In genomic region chr18:46073474-46074331, GRCh38 we compare ENCODE assay signal across 8 cellular contexts. TPM values are rescaled to one million over a fixed set of nuclear protein-coding genes. Genes with fewer than 3 reads are reported as not detected.
DNase-seq lines count a peak whose midpoint lies in the region; ATAC-seq and TF ChIP-seq lines count a peak whose summit lies in the region.

No MANE protein-coding gene starts in this region.

- H3K79me1 ChIP-seq in trophoblast cell (ENCODE audit: low read length), result peaks cover 25% of the 10 kb centered on the region

- H3K27me3 Mint-ChIP-seq in activated naive CD4-positive, alpha-beta T cell treated with anti-CD3 and anti-CD28 coated beads, Interleukin-2, amount 10 ng/mL, durations not matched to agents 7 days and 5 days, result peaks cover 12% of the 10 kb centered on the region

- no peak overlapping the region for H2BK12ac ChIP-seq in trophoblast cell (ENCODE audit: low read length)

- H3K27ac ChIP-seq in OCI-LY3 (ENCODE audit: low read length), result no peak overlapping the region
- no peak overlapping the region for H3K27ac ChIP-seq in trophoblast cell (ENCODE audit: low read depth, low read length)

- H2AK5ac ChIP-seq in trophoblast cell (ENCODE audit: low read length), result no peak overlapping the region

- H3K27me3 ChIP-seq in OCI-LY3 (ENCODE audit: low read depth, low read length), result no peaks in the 10 kb centered on the region
- no peaks in the 10 kb centered on the region for H3K27me3 ChIP-seq in trophoblast cell (ENCODE audit: insufficient read depth, low read length)

- H3K4me2 ChIP-seq in OCI-LY3 (ENCODE audit: low read length) (no peak overlapping the region), trophoblast cell (ENCODE audit: low read length) (no peak overlapping the region)

- no peak for ATAC-seq in GM18873 (IDR thresholded peaks at IDR 0.05; ENCODE audit: low FRiP score, unreplicated experiment)
- no peak for ATAC-seq in GM18870 (IDR thresholded peaks at IDR 0.05; ENCODE audit: unreplicated experiment)

- CTCF ChIA-PET in activated naive CD4-positive, alpha-beta T cell treated with anti-CD3 and anti-CD28 coated beads, Interleukin-2, amount 10 ng/mL, durations not matched to agents 7 days and 5 days (lab: Charles Lee), result interaction anchor here (0.6 to 4.1 kb wide), 46 partner anchors 9 to 585 kb away, joined by 3 to 47 read pairs (median 5); partner anchors contain the start of genes ATP5F1A and SLC14A1

- H3K4me3 Mint-ChIP-seq in activated naive CD4-positive, alpha-beta T cell treated with anti-CD3 and anti-CD28 coated beads, Interleukin-2, amount 10 ng/mL, durations not matched to agents 7 days and 5 days, result no peak overlapping the region

- peaks cover 26% of the 10 kb centered on the region for H3K4me1 Mint-ChIP-seq in activated naive CD4-positive, alpha-beta T cell treated with anti-CD3 and anti-CD28 coated beads, Interleukin-2, amount 10 ng/mL, durations not matched to agents 7 days and 5 days

- H3K23ac ChIP-seq in trophoblast cell (ENCODE audit: low read length), result no peak overlapping the region

- H4K91ac ChIP-seq in trophoblast cell (ENCODE audit: low read depth, low read length), result no peak overlapping the region

- no peaks in the 10 kb centered on the region for H3K79me2 ChIP-seq in OCI-LY3 (ENCODE audit: low read length)
- H3K79me2 ChIP-seq in trophoblast cell (ENCODE audit: control insufficient read depth, insufficient read depth, low read length, poor library complexity), result peaks cover 16% of the 10 kb centered on the region

- H2BK5ac ChIP-seq in trophoblast cell (ENCODE audit: low read depth, low read length, poor library complexity), result no peak overlapping the region

- H4K8ac ChIP-seq in trophoblast cell (ENCODE audit: low read depth, low read length), result no peak overlapping the region

- H3K36me3 ChIP-seq in OCI-LY3 (replicated peaks; ENCODE audit: low read depth, low read length) (peaks cover 17% of the 10 kb centered on the region), trophoblast cell (ENCODE audit: control insufficient read depth in 1 of 2, insufficient read depth in 2 of 2, low read length in 2 of 2) (no peaks in the 10 kb centered on the region)

- H2BK120ac ChIP-seq in trophoblast cell (ENCODE audit: insufficient read depth, low read length, poor library complexity), result no peak overlapping the region

- H3K4me1 ChIP-seq in OCI-LY3 (ENCODE audit: low read length) (peaks cover 26% of the 10 kb centered on the region), trophoblast cell (ENCODE audit: control insufficient read depth in 1 of 2, insufficient read depth in 2 of 2, low read length in 2 of 2) (peaks cover 14 to 16% of the 10 kb centered on the region in 2 experiments)

- no peak overlapping the region for H3K14ac ChIP-seq in trophoblast cell (ENCODE audit: low read length)

- peaks cover 6% of the 10 kb centered on the region for H3K36me3 Mint-ChIP-seq in activated naive CD4-positive, alpha-beta T cell treated with anti-CD3 and anti-CD28 coated beads, Interleukin-2, amount 10 ng/mL, durations not matched to agents 7 days and 5 days

- H3K18ac ChIP-seq in trophoblast cell (ENCODE audit: low read length), result no peak overlapping the region

- H3K9me3 ChIP-seq in OCI-LY3 (ENCODE audit: insufficient read depth, low read length) (no peaks in the 10 kb centered on the region), trophoblast cell (ENCODE audit: insufficient read depth, low read depth, low read length) (no peaks in the 10 kb centered on the region)

- H2AFZ ChIP-seq in OCI-LY3 (ENCODE audit: low read depth, low read length), result no peak overlapping the region
- no peak overlapping the region for H2AFZ ChIP-seq in trophoblast cell (ENCODE audit: insufficient read depth, low read length, poor library complexity)

- no peaks in the 10 kb centered on the region for H3K9me3 Mint-ChIP-seq in activated naive CD4-positive, alpha-beta T cell treated with anti-CD3 and anti-CD28 coated beads, Interleukin-2, amount 10 ng/mL, durations not matched to agents 7 days and 5 days

- H3K4ac ChIP-seq in trophoblast cell (ENCODE audit: low read depth, low read length), result no peak overlapping the region

- no peak overlapping the region for H3K4me3 ChIP-seq in Jurkat, Clone E6-1 (ENCODE audit: low read length)
- no peak overlapping the region for H3K4me3 ChIP-seq in OCI-LY3 (ENCODE audit: low read length)
- no peak overlapping the region for H3K4me3 ChIP-seq in trophoblast cell (ENCODE audit: low read depth, low read length)

- no CpG with 5 or more reads among the region's 9 CpGs for WGBS in trophoblast cell (ENCODE audit: extremely low coverage, insufficient coverage, insufficient read length)

- peaks cover 10% of the 10 kb centered on the region for H4K20me1 ChIP-seq in OCI-LY3 (ENCODE audit: insufficient read depth, low read length)

- H3K9ac ChIP-seq in OCI-LY3 (ENCODE audit: low read length) (no peak overlapping the region), trophoblast cell (ENCODE audit: low read length) (no peak overlapping the region)

- H3K27ac Mint-ChIP-seq in activated naive CD4-positive, alpha-beta T cell treated with anti-CD3 and anti-CD28 coated beads, Interleukin-2, amount 10 ng/mL, durations not matched to agents 7 days and 5 days, result no peak overlapping the region

- peak; percentile 94 for TF ChIP-seq CTCF in OCI-LY3 (IDR thresholded peaks at IDR 0.05; ENCODE audit: low read depth, low read length)

- DNase-seq in ELR (ENCODE audit: low read depth) (peak; percentile 79), germinal center (ENCODE audit: low spot score) (peak; percentile 41), trophoblast cell (peak; percentile 67 to 94)
- DNase-seq in Jurkat, Clone E6-1 (ENCODE audit: low read depth, low spot score), result peak; percentile 51
- peak; percentile 64 for DNase-seq in activated naive CD4-positive, alpha-beta T cell treated with anti-CD3 and anti-CD28 coated beads, Interleukin-2, amount 10 ng/mL, durations not matched to agents 7 days and 5 days

- H4K12ac ChIP-seq in trophoblast cell (ENCODE audit: low read depth, low read length), result no peak overlapping the region

RNA-seq across cellular contexts. Expression of gene PSTPIP2, which starts 1.6 kb away (rescaled TPM):
- polyA plus RNA-seq in Jurkat, Clone E6-1 (2012; ENCODE audit: insufficient read depth, insufficient read length), result not detected
- polyA plus RNA-seq in trophoblast cell (2013), result 54.5 and 57.4 TPM in 2 replicates

RNA-seq across cellular contexts. Expression of gene ATP5F1A, which starts 24.4 kb away (rescaled TPM):
- polyA plus RNA-seq in Jurkat, Clone E6-1 (2012; ENCODE audit: insufficient read depth, insufficient read length), result 505 TPM
- polyA plus RNA-seq in trophoblast cell (2013), result 277 and 282 TPM in 2 replicates

RNA-seq across cellular contexts. Expression of gene HAUS1, which starts 30.5 kb away (rescaled TPM):
- polyA plus RNA-seq in Jurkat, Clone E6-1 (2012; ENCODE audit: insufficient read depth, insufficient read length), result 162 TPM
- polyA plus RNA-seq in trophoblast cell (2013), result 59.0 and 63.5 TPM in 2 replicates
